ENCODE assay signal across 30 cellular contexts in the genomic region with DNA sequence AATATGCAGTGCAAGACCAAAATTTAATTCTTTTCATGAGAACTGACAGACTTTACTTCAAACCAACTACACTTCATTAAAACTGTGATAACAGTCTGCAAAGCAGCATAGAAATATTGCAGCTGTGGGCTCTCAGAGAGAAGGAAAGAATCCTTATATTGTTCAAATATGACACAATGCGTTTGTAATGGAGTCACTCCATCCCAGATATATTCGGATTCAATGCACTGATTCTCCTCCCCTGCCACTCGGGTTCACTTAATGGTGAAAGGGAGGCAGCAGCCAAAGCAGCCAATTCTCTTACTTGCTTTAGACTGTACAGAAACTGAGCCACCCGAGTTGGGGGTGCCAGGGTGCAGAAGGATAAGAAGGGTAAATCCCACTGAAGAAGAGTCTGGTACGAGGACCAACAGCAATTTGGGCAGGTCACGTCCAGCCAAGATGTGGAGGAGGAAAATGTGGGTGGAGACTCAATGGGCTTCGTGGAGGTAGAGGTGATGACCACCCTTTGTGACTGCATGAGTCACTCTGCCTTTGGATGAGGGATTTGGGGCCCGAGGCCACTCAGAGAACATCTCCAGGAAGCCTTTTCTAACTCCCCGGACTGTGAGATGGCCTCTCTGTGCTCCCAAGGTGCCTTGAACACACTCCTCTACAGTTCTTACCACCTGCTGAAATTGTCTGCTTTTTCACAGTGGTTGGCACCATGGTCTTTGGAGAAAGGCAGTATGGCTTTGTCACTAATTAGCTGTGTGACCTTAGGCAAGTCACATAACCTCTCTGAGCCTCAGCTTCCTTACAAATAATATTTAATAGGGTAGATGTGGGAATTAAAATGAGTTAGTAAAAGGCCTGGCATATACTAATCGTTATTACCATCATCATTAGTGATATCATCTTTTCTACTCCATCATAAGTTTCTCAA.
DNase-seq lines count a peak whose midpoint lies in the region; ATAC-seq and TF ChIP-seq lines count a peak whose summit lies in the region.
"Had no signal": no experiment of that assay in that cellular context is flagged by ENCODE, and none has a peak within 500 bp of the region (broad histone marks: within the 10 kb centered on the region; RNA-seq: fewer than 3 reads in every experiment).

No MANE protein-coding gene starts in this region.

- H3K9me3 ChIP-seq in HCT116 (ENCODE audit: control insufficient read depth in 1 of 2, insufficient read depth in 1 of 2, low read depth in 1 of 2, low read length in 2 of 2), result no peaks in the 10 kb centered on the region
- H3K9me3 ChIP-seq in mesodermal cell (ENCODE audit: control insufficient read depth, low read length), result no peaks in the 10 kb centered on the region
- H3K9me3 ChIP-seq in Karpas-422 (ENCODE audit: low read length), result no peaks in the 10 kb centered on the region
- H3K9me3 ChIP-seq in Peyer's patch, result no peaks in the 10 kb centered on the region
- H3K9me3 ChIP-seq: BE2C, SJSA1, tibial artery had no signal

- ATAC-seq in HCT116, result peak; percentile 35
- ATAC-seq: effector memory CD8-positive, alpha-beta T cell; stimulated activated naive CD8-positive, alpha-beta T cell treated with anti-CD3 and anti-CD28 coated beads, Interleukin-15, amount 100 ng/mL, for 72 hours had no signal

- no peaks in the 10 kb centered on the region for H4K20me1 ChIP-seq in HCT116 (ENCODE audit: insufficient read depth)
- no peaks in the 10 kb centered on the region for H4K20me1 ChIP-seq in Karpas-422 (ENCODE audit: insufficient read depth, low read depth, low read length)

- H3K27me3 ChIP-seq in ACC112 (ENCODE audit: insufficient read depth, low read length) (no peaks in the 10 kb centered on the region), HCT116 (ENCODE audit: insufficient read depth, low read length) (no peaks in the 10 kb centered on the region), Karpas-422 (ENCODE audit: low read length) (0 out of 2 replicates have a peak, but pooled peaks cover 4% of the 10 kb centered on the region), Peyer's patch (no peaks in the 10 kb centered on the region)
- H3K27me3 ChIP-seq: BE2C, cardiac muscle cell, foreskin keratinocyte, SJSA1, tibial artery had no signal

- H3K79me2 ChIP-seq in ACC112 (ENCODE audit: control insufficient read depth, insufficient read depth, low read length, unreplicated experiment), result no peaks in the 10 kb centered on the region
- no peaks in the 10 kb centered on the region for H3K79me2 ChIP-seq in HCT116 (ENCODE audit: insufficient read depth, low read length)
- no peaks in the 10 kb centered on the region for H3K79me2 ChIP-seq in Karpas-422 (ENCODE audit: low read length)

- TF ChIP-seq CTCF in HCT116 (IDR thresholded peaks at IDR 0.05 in 2 of 3, conservative IDR thresholded peaks at IDR 0.05 in 1 of 3; ENCODE audit: borderline replicate concordance in 1 of 3, insufficient read depth in 1 of 3, low read depth in 2 of 3, low read length in 2 of 3) (no peak), Peyer's patch (IDR thresholded peaks at IDR 0.05) (no peak)

- POLR2A ChIA-PET in HCT116 (lab: Charles Lee), result no interaction called here

- peak overlapping the region; percentile 61 for H3K4me2 ChIP-seq in HCT116 (ENCODE audit: low read length)
- H3K4me2 ChIP-seq in Karpas-422 (ENCODE audit: low read depth, low read length, poor library complexity, severe bottlenecking), result no peak overlapping the region
- H3K4me2 ChIP-seq: KMS-11 had no signal

- RAD21 ChIA-PET in HCT116 (lab: Charles Lee; ENCODE audit: low non-redundant PET in 1 of 2, low total read pairs in 2 of 2, uncharacterized antibody in 2 of 2, unreplicated experiment in 2 of 2), result no interaction called here

- H3K27ac ChIP-seq in ACC112 (ENCODE audit: low read depth, low read length) (peak overlapping the region; percentile 23; the same call in 1 of the 2 replicates), HCT116 (ENCODE audit: low read depth, low read length) (no peak overlapping the region), mesodermal cell (ENCODE audit: low read depth, low read length, severe bottlenecking) (peak overlapping the region; percentile 90), Karpas-422 (ENCODE audit: low read length) (no peak overlapping the region), Peyer's patch (no peak overlapping the region)
- H3K27ac ChIP-seq: foreskin keratinocyte, KMS-11, tibial artery had no signal

- BruUV-seq in HCT116 (replicated peaks; lab: Mats Ljungman, UMichigan), result no TSS peak

- in situ Hi-C loops in SK-MEL-5 (cut with HindIII; ENCODE audit: low pct_unique_long_range_greater_than_20kb, low sequenced_read_pairs), result no loop called here

- DNase-seq in HCT116 (ENCODE audit: low read depth, low spot score) (no peak), SK-MEL-5 (ENCODE audit: low read depth, low spot score) (peak; percentile 30), occipital lobe (lab: John Stamatoyannopoulos, UW) (no peak), Karpas-422 (no peak), Peyer's patch (no peak), NCI-H1930 (lab: John Stamatoyannopoulos, UW) (no peak)
- DNase-seq: activated CD4-positive, alpha-beta T cell treated with anti-CD3 and anti-CD28 coated beads, Interleukin-2, amount 50 U/mL, for 48 hours; activated CD4-positive, CD25-positive, alpha-beta regulatory T cell; activated CD8-positive, alpha-beta memory T cell treated with anti-CD3 and anti-CD28 coated beads, Interleukin-2, amount 50 U/mL, for 4 hours; activated naive CD4-positive, alpha-beta T cell treated with anti-CD3 and anti-CD28 coated beads, Interleukin-2, amount 50 U/mL, for 16 hours; amygdala; BE2C; cortex of kidney; DMS79; effector memory CD8-positive, alpha-beta T cell; GF-D8; left cardiac atrium; MV-4-11; NCI-H1694; NCI-H510A; stimulated activated CD8-positive, alpha-beta memory T cell treated with anti-CD3 and anti-CD28 coated beads, Interleukin-4, amount 100 ng/mL, for 48 hours; stimulated activated naive CD8-positive, alpha-beta T cell treated with anti-CD3 and anti-CD28 coated beads, Interleukin-15, amount 100 ng/mL, for 72 hours; T-helper 1 cell; tibial artery had no signal

- TF ChIP-seq RAD21 in HCT116 (IDR thresholded peaks at IDR 0.05; ENCODE audit: low read depth), result no peak

- intact Hi-C loops in HCT116 (cut with micrococcal nuclease), result no loop called here

- H3K9me2 ChIP-seq in HCT116 (ENCODE audit: insufficient read depth) (no peaks in the 10 kb centered on the region), Karpas-422 (replicated peaks; ENCODE audit: insufficient read depth, low read length) (no peaks in the 10 kb centered on the region)

- peaks cover 34% of the 10 kb centered on the region for H3K4me1 ChIP-seq in ACC112 (ENCODE audit: control insufficient read depth, insufficient read depth, low read length, unreplicated experiment)
- H3K4me1 ChIP-seq in HCT116 (ENCODE audit: control insufficient read depth in 1 of 2, insufficient read depth in 2 of 2, low read length in 2 of 2), result peaks cover 23 to 48% of the 10 kb centered on the region in 2 experiments
- H3K4me1 ChIP-seq in mesodermal cell (ENCODE audit: control insufficient read depth, insufficient read depth, low read length, poor library complexity, severe bottlenecking), result peaks cover 49% of the 10 kb centered on the region
- peaks cover 2% of the 10 kb centered on the region; the same call in 1 of the 2 replicates for H3K4me1 ChIP-seq in Karpas-422 (ENCODE audit: low read length)
- H3K4me1 ChIP-seq in Peyer's patch, result no peaks in the 10 kb centered on the region
- H3K4me1 ChIP-seq: BE2C had no signal

- no peak overlapping the region for H3K4me3 ChIP-seq in ACC112 (ENCODE audit: low read depth, low read length)
- H3K4me3 ChIP-seq in HCT116 (replicated peaks in 1 of 2; ENCODE audit: low read depth in 1 of 2, low read length in 2 of 2), result peak overlapping the region in 1 of 2 experiments; percentile 14; a peak in 1 of 4 replicates
- H3K4me3 ChIP-seq in mesodermal cell (ENCODE audit: extremely low read depth, insufficient read depth, low read length, poor library complexity, severe bottlenecking), result no peak overlapping the region
- H3K4me3 ChIP-seq in Karpas-422 (ENCODE audit: low read length), result no peak overlapping the region
- H3K4me3 ChIP-seq in Peyer's patch, result no peak overlapping the region
- H3K4me3 ChIP-seq: cardiac muscle cell, SJSA1, tibial artery had no signal

- no peaks in the 10 kb centered on the region for H3K36me3 ChIP-seq in ACC112 (ENCODE audit: insufficient read depth, low read length)
- H3K36me3 ChIP-seq in HCT116 (ENCODE audit: control insufficient read depth in 1 of 2, insufficient read depth in 2 of 2, low read length in 2 of 2), result no peaks in the 10 kb centered on the region
- H3K36me3 ChIP-seq in mesodermal cell (ENCODE audit: control insufficient read depth, insufficient read depth, low read length), result no peaks in the 10 kb centered on the region
- H3K36me3 ChIP-seq in Karpas-422 (ENCODE audit: insufficient read depth, low read length), result no peaks in the 10 kb centered on the region
- no peaks in the 10 kb centered on the region for H3K36me3 ChIP-seq in Peyer's patch
- H3K36me3 ChIP-seq: BE2C, cardiac muscle cell, SJSA1, tibial artery had no signal

- H2AFZ ChIP-seq in ACC112 (ENCODE audit: low read length, unreplicated experiment), result no peak overlapping the region
- no peak overlapping the region for H2AFZ ChIP-seq in HCT116 (ENCODE audit: low read depth, low read length, poor library complexity, severe bottlenecking)
- no peak overlapping the region for H2AFZ ChIP-seq in Karpas-422 (ENCODE audit: low read length)

- H3K9ac ChIP-seq in HCT116 (ENCODE audit: low read length), result no peak overlapping the region
- H3K9ac ChIP-seq in Karpas-422 (ENCODE audit: low read length), result no peak overlapping the region
- H3K9ac ChIP-seq: KMS-11 had no signal

- TF ChIP-seq POLR2A in HCT116 (IDR thresholded peaks at IDR 0.05; ENCODE audit: borderline replicate concordance, extremely low read depth, insufficient read depth, insufficient read length) (no peak), Peyer's patch (IDR thresholded peaks at IDR 0.05) (no peak)

- WGBS in mesodermal cell (ENCODE audit: insufficient coverage in 2 of 2), 2 experiments, result 75 to 78% methylated on average over 3 to 7 of the region's 10 CpGs

- CTCF ChIA-PET in HCT116 (lab: Charles Lee), result no interaction called here

TF ChIP-seq in HCT116, 20 proteins besides CTCF, POLR2A, EP300 and RAD21 (continues in another document):
- TF ChIP-seq ZNF274 (IDR thresholded peaks at IDR 0.05; ENCODE audit: low read depth, low read length) (no peak), SIN3A (IDR thresholded peaks at IDR 0.05; ENCODE audit: low read depth) (no peak), SRF (IDR thresholded peaks at IDR 0.05; ENCODE audit: low read depth) (no peak), ZFX (IDR thresholded peaks at IDR 0.05) (no peak), FOSL1 (IDR thresholded peaks at IDR 0.05; ENCODE audit: low read depth) (no peak), EZH2phosphoT487 (IDR thresholded peaks at IDR 0.05; ENCODE audit: borderline replicate concordance) (no peak), TCF7L2 (IDR thresholded peaks at IDR 0.05; ENCODE audit: borderline replicate concordance, extremely low read depth, insufficient read depth, insufficient read length) (no peak)

Comparison
In these comparisons a context has a peak if more than half of its experiments do, and no peak if none do; other contexts are left out.
1. H3K27ac ChIP-seq: peak in ACC112 (single experiment) and mesodermal cell (single experiment); none in HCT116 (single experiment), Karpas-422 (single experiment) and Peyer's patch (0 of 4).